1 cellular context compared by ENCODE assay signal in genomic region chr5:154214236-154215106, GRCh38.
TF ChIP-seq lines count a peak whose summit lies in the region.

No MANE protein-coding gene starts in this region.

TF ChIP-seq in HepG2, 621 proteins besides CTCF, POLR2A, EP300 and RAD21 (continued from another document):
- no peak for TF ChIP-seq ZNF609 (CRISPR knock-in tag; IDR thresholded peaks at IDR 0.05; ENCODE audit: borderline replicate concordance)
